ENCODE assay signal across 17 cellular contexts in genomic region chr1:1755426-1755825, GRCh38. TPM values are rescaled to one million over a fixed set of nuclear protein-coding genes. Genes with fewer than 3 reads are reported as not detected.
DNase-seq lines count a peak whose midpoint lies in the region; ATAC-seq, FAIRE-seq and TF ChIP-seq lines count a peak whose summit lies in the region.
"Had no signal": no experiment of that assay in that cellular context is flagged by ENCODE, and none has a peak within 500 bp of the region (broad histone marks: within the 10 kb centered on the region; RNA-seq: fewer than 3 reads in every experiment).

No MANE protein-coding gene starts in this region.

- H3K4me1 ChIP-seq in kidney (ENCODE audit: control insufficient read depth in 1 of 2, insufficient read depth in 1 of 2, low read depth in 1 of 2, low read length in 2 of 2) (peaks cover 5 to 15% of the 10 kb centered on the region in 2 donors), osteoblast (ENCODE audit: insufficient read depth, low read length) (no peaks in the 10 kb centered on the region)

- peaks cover 67 to 81% of the 10 kb centered on the region in 2 donors for H3K36me3 Mint-ChIP-seq in CD14-positive monocyte

- H3K79me2 ChIP-seq in osteoblast (ENCODE audit: insufficient read depth, low read length) = peaks cover 29% of the 10 kb centered on the region

- FAIRE-seq in kidney (lab: Jason Lieb, UNC) = no peak
- FAIRE-seq: A549, GM12892, GM19239, H1 had no signal

- H2AFZ ChIP-seq in osteoblast (ENCODE audit: low read length) = no peak overlapping the region

- H3K27me3 ChIP-seq in H7 (ENCODE audit: control insufficient read depth, insufficient read depth, low read length) (no peaks in the 10 kb centered on the region), osteoblast (ENCODE audit: insufficient read depth, low read length) (no peaks in the 10 kb centered on the region)
- H3K27me3 ChIP-seq: BLaER1 had no signal

- no peak for TF ChIP-seq CTCF in CD14-positive monocyte (IDR thresholded peaks at IDR 0.05)
- no peak for TF ChIP-seq CTCF in kidney (IDR thresholded peaks at IDR 0.05; ENCODE audit: borderline replicate concordance, extremely low read depth, insufficient read depth)
- no peak for TF ChIP-seq CTCF in osteoblast (IDR thresholded peaks at IDR 0.05; ENCODE audit: extremely low read depth, low read depth, low read length)

- peak; percentile 39 for DNase-seq in CD14-positive monocyte (ENCODE audit: low spot score)
- peak; percentile 42 for DNase-seq in H7
- DNase-seq in kidney = peak; percentile 71
- DNase-seq in osteoblast (ENCODE audit: insufficient read length, low spot score, missing footprints) = peak; percentile 26
- no peak for DNase-seq in caudate nucleus (lab: John Stamatoyannopoulos, UW)
- DNase-seq: CD4-positive, CD25-positive, alpha-beta regulatory T cell; HCEC 1CT; HFFc6; IMR-90; KBM-7 had no signal

- H3K27ac ChIP-seq in kidney (ENCODE audit: low read depth in 2 of 2, low read length in 2 of 2) = no peak overlapping the region
- no peak overlapping the region for H3K27ac ChIP-seq in osteoblast (ENCODE audit: low read depth, low read length)
- H3K27ac ChIP-seq in caudate nucleus (ENCODE audit: low read depth, low read length) = no peak overlapping the region
- H3K27ac ChIP-seq: A549, BLaER1 had no signal

- no peaks in the 10 kb centered on the region for H3K9me3 Mint-ChIP-seq in CD14-positive monocyte
- H3K9me3 Mint-ChIP-seq: CD4-positive, CD25-positive, alpha-beta regulatory T cell; HFFc6 had no signal

- H3K36me3 ChIP-seq in H7 (replicated peaks; ENCODE audit: control insufficient read depth, insufficient read depth, low read length) (peaks cover 19% of the 10 kb centered on the region), kidney (ENCODE audit: control insufficient read depth in 1 of 2, insufficient read depth in 2 of 2, low read length in 2 of 2) (peaks cover 2 to 10% of the 10 kb centered on the region in 2 donors), osteoblast (ENCODE audit: insufficient read depth, low read length) (peaks cover 35% of the 10 kb centered on the region)

- peaks cover 10% of the 10 kb centered on the region for H3K4me1 Mint-ChIP-seq in CD14-positive monocyte
- H3K4me1 Mint-ChIP-seq: CD4-positive, CD25-positive, alpha-beta regulatory T cell had no signal

- peaks cover 10% of the 10 kb centered on the region for H4K20me1 ChIP-seq in osteoblast (ENCODE audit: insufficient read depth, low read length)

- H3K9ac ChIP-seq in kidney (ENCODE audit: low read length in 2 of 2) = no peak overlapping the region
- H3K9ac ChIP-seq: BLaER1 had no signal

- H3K4me3 ChIP-seq in H7 (ENCODE audit: insufficient read depth, low read depth, low read length) = no peak overlapping the region
- H3K4me3 ChIP-seq in kidney (ENCODE audit: low read length in 2 of 2) = no peak overlapping the region
- H3K4me3 ChIP-seq in osteoblast (ENCODE audit: insufficient read depth, low read length) = no peak overlapping the region
- H3K4me3 ChIP-seq: A549, BLaER1 had no signal

- H3K27me3 Mint-ChIP-seq in CD14-positive monocyte (ENCODE audit: low read depth in 3 of 3) = peaks cover 0 to 2% (median 0%) of the 10 kb centered on the region in 3 donors
- H3K27me3 Mint-ChIP-seq: CD4-positive, CD25-positive, alpha-beta regulatory T cell had no signal

- no peak overlapping the region for H3K4me3 Mint-ChIP-seq in CD14-positive monocyte
- H3K4me3 Mint-ChIP-seq: CD4-positive, CD25-positive, alpha-beta regulatory T cell; HFFc6 had no signal

- ATAC-seq in HG03457 (IDR thresholded peaks at IDR 0.05; ENCODE audit: unreplicated experiment) (no peak), GM18909 (IDR thresholded peaks at IDR 0.05; ENCODE audit: poor library complexity, unreplicated experiment) (no peak)
- ATAC-seq: A549 had no signal

- intact Hi-C loops in CD14-positive monocyte (cut with micrococcal nuclease) (no loop called here), kidney (cut with DNase I) (no loop called here)

- H3K9me3 ChIP-seq in kidney (ENCODE audit: control insufficient read depth in 1 of 2, low read length in 2 of 2) (no peaks in the 10 kb centered on the region), osteoblast (ENCODE audit: low read depth, low read length) (no peaks in the 10 kb centered on the region)
- H3K9me3 ChIP-seq: A549, BLaER1 had no signal

- no peak overlapping the region for H3K4me2 ChIP-seq in osteoblast (ENCODE audit: insufficient read depth, low read length)
- H3K4me2 ChIP-seq: A549, BLaER1 had no signal

- peak overlapping the region in 1 of 7 donors; percentile 55 for H3K27ac Mint-ChIP-seq in CD14-positive monocyte
- H3K27ac Mint-ChIP-seq: HFFc6 had no signal

RNA-seq across cellular contexts. Expression of gene NADK, which starts 22.8 kb away (rescaled TPM):
- 100 to 1,000 TPM; 175 to 235 TPM for polyA plus RNA-seq in CD14-positive monocyte
- 111 and 175 TPM in 2 replicates for total RNA-seq in H7 (2014; rRNA removed; shearing (Covaris generic))
- 76.3 TPM for total RNA-seq in kidney
- polyA plus RNA-seq in kidney (ENCODE audit: insufficient read depth, low read depth, low replicate concordance) = 37.9 TPM
- 43.9 and 45.6 TPM in 2 replicates for total RNA-seq in osteoblast

RNA-seq across cellular contexts. Expression of gene CDK11A, which starts 31.3 kb away (rescaled TPM):
- polyA plus RNA-seq in CD14-positive monocyte (10 to 100 TPM in 1 of 2 donors, 1 to 10 TPM in 1; 4.4 to 13.3 TPM), kidney (ENCODE audit: insufficient read depth, low read depth, low replicate concordance) (21.5 TPM)
- 18.6 and 26.2 TPM in 2 replicates for total RNA-seq in H7 (2014; rRNA removed; shearing (Covaris generic))
- total RNA-seq in kidney (37.3 TPM), osteoblast (19.4 and 22.1 TPM in 2 replicates)

Comparison
In these comparisons a context has a peak if more than half of its experiments do, and no peak if none do; other contexts are left out.
1. DNase-seq: peak in CD14-positive monocyte (single experiment), H7 (single experiment), kidney (single experiment) and osteoblast (single experiment); none in caudate nucleus (0 of 61).